Comparison of ENCODE assay signal across 8 cellular contexts in the genomic region with DNA sequence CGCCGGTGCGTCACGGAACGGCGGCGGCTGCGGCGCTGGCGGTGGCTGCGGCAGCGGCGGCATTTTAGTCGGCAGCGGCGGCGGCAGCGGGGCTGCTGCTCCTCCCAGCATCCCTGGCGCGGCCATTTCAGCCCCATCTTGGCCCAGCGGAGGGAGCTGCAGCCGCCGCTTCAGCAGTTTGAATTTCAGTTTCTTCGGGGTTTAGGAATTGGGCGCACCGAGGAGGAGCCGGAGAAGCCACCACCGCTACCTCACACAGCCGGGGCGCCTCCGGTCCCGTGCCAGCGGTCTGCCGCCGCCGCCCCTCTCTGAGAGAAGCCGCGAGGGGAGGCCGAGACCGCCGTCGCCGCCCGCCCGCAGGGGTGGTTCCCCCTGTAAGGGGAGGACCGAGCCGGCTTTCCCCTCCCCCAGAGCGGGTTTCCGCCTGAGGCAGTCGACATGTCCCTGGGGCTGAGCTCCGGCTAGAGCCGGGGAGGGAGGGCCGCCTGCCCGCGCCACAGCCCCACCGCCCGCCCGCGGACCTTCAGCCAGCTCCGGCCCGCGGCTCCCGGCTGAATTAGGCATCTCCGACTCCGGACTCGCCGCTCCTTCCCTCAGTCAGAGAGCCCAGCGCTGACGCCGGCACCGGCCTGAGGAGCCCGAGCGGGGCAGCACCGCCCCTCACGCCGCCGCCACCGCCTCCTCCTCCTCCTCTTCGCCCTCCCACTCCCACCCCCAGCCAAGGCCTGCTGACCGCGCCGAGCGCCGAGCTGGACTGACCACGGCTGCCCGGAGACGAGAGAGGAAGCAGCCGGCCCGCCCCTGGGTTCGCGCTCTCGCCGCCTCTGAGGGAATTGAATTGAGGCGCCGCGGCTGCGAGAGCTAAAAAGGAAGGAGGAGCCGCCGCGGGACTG. TPM values are rescaled to one million over a fixed set of nuclear protein-coding genes. Genes with fewer than 3 reads are reported as not detected.
DNase-seq lines count a peak whose midpoint lies in the region; ATAC-seq lines count a peak whose summit lies in the region.

A gene (plus strand): TSS at position 67 of the 893 bp plus-strand sequence. CDS start 1,053 bp downstream, outside the sequence.

- intact Hi-C loops in sciatic nerve (cut with DNase I), result no loop called here

- ATAC-seq in HG02938 (IDR thresholded peaks at IDR 0.05; ENCODE audit: unreplicated experiment) (peak; percentile 59), sciatic nerve (peak; percentile 91)

- peak; percentile 85 to 91 for DNase-seq in NCI-H187 (lab: John Stamatoyannopoulos, UW)
- no peak for DNase-seq in NCI-H187 treated with DMSO at 0.1 percent for 48 hours (lab: John Stamatoyannopoulos, UW)
- peak; percentile 87 to 94 for DNase-seq in NCI-H1930 (lab: John Stamatoyannopoulos, UW)
- peak; percentile 93 for DNase-seq in T1000 (lab: John Stamatoyannopoulos, UW)
- DNase-seq in astrocyte of the hippocampus (ENCODE audit: low read depth, low spot score), result peak; percentile 99
- DNase-seq in hippocampal formation (lab: John Stamatoyannopoulos, UW), result peak; percentile 89 to 94
- DNase-seq in sciatic nerve (ENCODE audit: low spot score), result peak; percentile 95

RNA-seq across cellular contexts. Expression of the gene that starts here (rescaled TPM):
- total RNA-seq in sciatic nerve, result 30.6 TPM
